ENCODE assay signal across 1 cellular context in genomic region chr1:39832294-39832693, GRCh38.
TF ChIP-seq lines count a peak whose summit lies in the region.

No MANE protein-coding gene starts in this region.

TF ChIP-seq in HepG2, 621 proteins besides CTCF, POLR2A, EP300 and RAD21 (continued from another document):
- TF ChIP-seq HMG20B (CRISPR knock-in tag; conservative IDR thresholded peaks at IDR 0.05): no peak
- TF ChIP-seq ZNF383 (CRISPR knock-in tag; IDR thresholded peaks at IDR 0.05; ENCODE audit: borderline replicate concordance): no peak
- TF ChIP-seq SIX1 (CRISPR knock-in tag; IDR thresholded peaks at IDR 0.05; ENCODE audit: borderline replicate concordance): no peak
- no peak for TF ChIP-seq ZNF496 (CRISPR knock-in tag; IDR thresholded peaks at IDR 0.05; ENCODE audit: insufficient replicate concordance)
- TF ChIP-seq, protein P1, sequence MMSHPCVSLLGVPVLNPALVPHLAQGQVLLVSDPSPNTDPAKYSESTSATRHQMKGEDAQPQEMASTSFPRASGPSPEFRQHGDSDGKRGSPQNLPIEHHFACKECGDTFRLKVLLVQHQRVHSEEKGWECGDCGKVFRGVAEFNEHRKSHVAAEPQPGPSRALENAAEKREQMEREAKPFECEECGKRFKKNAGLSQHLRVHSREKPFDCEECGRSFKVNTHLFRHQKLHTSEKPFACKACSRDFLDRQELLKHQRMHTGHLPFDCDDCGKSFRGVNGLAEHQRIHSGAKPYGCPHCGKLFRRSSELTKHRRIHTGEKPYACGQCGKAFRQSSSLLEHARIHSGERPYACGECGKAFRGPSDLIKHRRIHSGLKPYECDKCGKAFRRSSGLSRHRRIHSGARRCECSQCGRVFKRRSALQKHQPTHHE (CRISPR knock-in tag; IDR thresholded peaks at IDR 0.05; ENCODE audit: borderline replicate concordance): no peak
- no peak for TF ChIP-seq ZNF441 (CRISPR knock-in tag; IDR thresholded peaks at IDR 0.05; ENCODE audit: borderline replicate concordance)
- no peak for TF ChIP-seq SRSF1 (optimal IDR thresholded peaks at IDR 0.05; ENCODE audit: low read depth, low read length)
- TF ChIP-seq ZNF460 (CRISPR knock-in tag; IDR thresholded peaks at IDR 0.05; ENCODE audit: borderline replicate concordance): no peak
- TF ChIP-seq PRDM15 (CRISPR knock-in tag; IDR thresholded peaks at IDR 0.05): no peak
- TF ChIP-seq HNRNPK (IDR thresholded peaks at IDR 0.05; ENCODE audit: low read depth, low read length, poor library complexity, severe bottlenecking): no peak
- TF ChIP-seq ZNF841 (CRISPR knock-in tag; IDR thresholded peaks at IDR 0.05; ENCODE audit: borderline replicate concordance): no peak
- no peak for TF ChIP-seq ZNF549 (CRISPR knock-in tag; IDR thresholded peaks at IDR 0.05)
- TF ChIP-seq CREB1 (IDR thresholded peaks at IDR 0.05): no peak
- no peak for TF ChIP-seq CREB1 (CRISPR knock-in tag; IDR thresholded peaks at IDR 0.05)
- TF ChIP-seq TRIM24 (CRISPR knock-in tag; IDR thresholded peaks at IDR 0.05): no peak
- TF ChIP-seq HOXD1 (CRISPR knock-in tag; IDR thresholded peaks at IDR 0.05): no peak
